ENCODE assay signal across 8 cellular contexts in genomic region chr12:3313655-3314305, GRCh38.
A peak's percentile ranks its signal among the peaks of the same experiment; 100 is the strongest.
DNase-seq lines count a peak whose midpoint lies in the region; ATAC-seq and TF ChIP-seq lines count a peak whose summit lies in the region.

No MANE protein-coding gene starts in this region.

- no peaks in the 10 kb centered on the region for H3K27me3 Mint-ChIP-seq in CD4-positive, alpha-beta T cell
- H3K27me3 Mint-ChIP-seq in nephron progenitor cell (ENCODE audit: low read depth, poor library complexity): peaks cover 26% of the 10 kb centered on the region

- no peaks in the 10 kb centered on the region for H3K36me3 ChIP-seq in NT2/D1 (ENCODE audit: insufficient read depth, insufficient read length, low read length)

- H3K4me1 Mint-ChIP-seq in CD4-positive, alpha-beta T cell (ENCODE audit: low read depth): no peaks in the 10 kb centered on the region
- peaks cover 33% of the 10 kb centered on the region for H3K4me1 Mint-ChIP-seq in nephron progenitor cell

- no peak overlapping the region for H3K27ac Mint-ChIP-seq in CD4-positive, alpha-beta T cell
- H3K27ac Mint-ChIP-seq in nephron progenitor cell: peak overlapping the region; percentile 85

- H3K9me3 ChIP-seq in CD4-positive, alpha-beta T cell (ENCODE audit: control insufficient read depth, low read length): no peaks in the 10 kb centered on the region
- H3K9me3 ChIP-seq in NT2/D1 (ENCODE audit: insufficient read depth, low read length): no peaks in the 10 kb centered on the region

- POLR2A ChIA-PET in CD4-positive, alpha-beta T cell (lab: Charles Lee): interaction anchor here (0.7 kb wide), 1 partner anchor 36 kb away, joined by 4 read pairs; no protein-coding TSS in a partner anchor

- in situ Hi-C loops in GM13976 (cut with MboI; ENCODE audit: low sequenced_read_pairs, unreplicated experiment): no loop called here

- no peaks in the 10 kb centered on the region for H3K36me3 Mint-ChIP-seq in CD4-positive, alpha-beta T cell (ENCODE audit: low read depth)
- H3K36me3 Mint-ChIP-seq in nephron progenitor cell (ENCODE audit: low read depth): no peaks in the 10 kb centered on the region

- ATAC-seq in CD4-positive, alpha-beta T cell (ENCODE audit: poor library complexity): peak; percentile 56
- ATAC-seq in HG03469 (IDR thresholded peaks at IDR 0.05; ENCODE audit: unreplicated experiment) (no peak), HG02840 (IDR thresholded peaks at IDR 0.05; ENCODE audit: low FRiP score, unreplicated experiment) (no peak)

- peak in 2 of 10 experiments; percentile 8 to 9 for DNase-seq in CD4-positive, alpha-beta T cell
- DNase-seq in GM13976 (ENCODE audit: low spot score): peak; percentile 57
- peak; percentile 75 for DNase-seq in NT2/D1 (ENCODE audit: low read depth, low spot score)
- peak in 9 of 10 donors; percentile 41 to 70 (median 56) for DNase-seq in dorsolateral prefrontal cortex
- DNase-seq in nephron progenitor cell: peak; percentile 42
- no peak for DNase-seq in NCI-H2029 treated with DMSO at 0.1 percent for 48 hours (lab: John Stamatoyannopoulos, UW)

- H3K27ac ChIP-seq in CD4-positive, alpha-beta T cell (ENCODE audit: low read depth, low read length): no peak overlapping the region
- peak overlapping the region in 18 of 59 donors; percentile 2 to 59 (median 22) for H3K27ac ChIP-seq in dorsolateral prefrontal cortex

- no peak for TF ChIP-seq CTCF in CD4-positive, alpha-beta T cell (IDR thresholded peaks at IDR 0.05)
- TF ChIP-seq CTCF in GM13976 (IDR thresholded peaks at IDR 0.05; ENCODE audit: borderline replicate concordance, control extremely low read depth, extremely low read depth, insufficient read depth, missing control alignments) (peak; percentile 33), dorsolateral prefrontal cortex (IDR thresholded peaks at IDR 0.05 in 54 of 56, conservative IDR thresholded peaks at IDR 0.05 in 2 of 56; ENCODE audit: low read depth in 1 of 56, partially characterized antibody in 56 of 56) (peak in 54 of 56 donors; percentile 16 to 75 (median 59)), nephron progenitor cell (IDR thresholded peaks at IDR 0.05) (peak; percentile 42)

- H3K27me3 ChIP-seq in CD4-positive, alpha-beta T cell (ENCODE audit: control insufficient read depth, insufficient read depth, low read length): no peaks in the 10 kb centered on the region
- peaks cover 7% of the 10 kb centered on the region for H3K27me3 ChIP-seq in NT2/D1 (ENCODE audit: insufficient read depth, insufficient read length)
- H3K27me3 ChIP-seq in dorsolateral prefrontal cortex: no peaks in the 10 kb centered on the region

- H3K4me3 ChIP-seq in NT2/D1 (ENCODE audit: insufficient read length, low read depth): no peak overlapping the region
- H3K4me3 ChIP-seq in dorsolateral prefrontal cortex: no peak overlapping the region

- CTCF ChIA-PET in CD4-positive, alpha-beta T cell (lab: Charles Lee): interaction anchor here (1.2 to 2.7 kb wide), 3 partner anchors 13 to 490 kb away, joined by 3 to 9 read pairs (median 6); no protein-coding TSS in a partner anchor

- peaks cover 25% of the 10 kb centered on the region for H3K4me1 ChIP-seq in NT2/D1 (ENCODE audit: insufficient read depth, insufficient read length)

- H3K9me3 Mint-ChIP-seq in CD4-positive, alpha-beta T cell: no peaks in the 10 kb centered on the region
- no peaks in the 10 kb centered on the region for H3K9me3 Mint-ChIP-seq in nephron progenitor cell

- intact Hi-C loops in CD4-positive, alpha-beta T cell (cut with DNase I, micrococcal nuclease): no loop called here
- intact Hi-C loops in dorsolateral prefrontal cortex (cut with DNase I): no loop called here

- no peak overlapping the region for H3K9ac ChIP-seq in NT2/D1 (ENCODE audit: insufficient read length, low read depth)

- H3K4me3 Mint-ChIP-seq in CD4-positive, alpha-beta T cell: no peak overlapping the region
- no peak overlapping the region for H3K4me3 Mint-ChIP-seq in nephron progenitor cell
